Comparison of ENCODE assay signal across 9 cellular contexts in genomic region chr3:126540342-126540849, GRCh38. TPM values are rescaled to one million over a fixed set of nuclear protein-coding genes. Genes with fewer than 3 reads are reported as not detected.
DNase-seq lines count a peak whose midpoint lies in the region; ATAC-seq and TF ChIP-seq lines count a peak whose summit lies in the region.
"Had no signal": no experiment of that assay in that cellular context is flagged by ENCODE, and none has a peak within 500 bp of the region (broad histone marks: within the 10 kb centered on the region; RNA-seq: fewer than 3 reads in every experiment).

No MANE protein-coding gene starts in this region.

- CTCF ChIA-PET in RWPE1 (lab: Yijun Ruan, JAX) = no interaction called here

- intact Hi-C loops in sciatic nerve (cut with DNase I) = no loop called here
- intact Hi-C loops in esophagus muscularis mucosa (cut with DNase I) = no loop called here

- H3K9me3 ChIP-seq in GM23248 (ENCODE audit: low read depth) (no peaks in the 10 kb centered on the region), esophagus muscularis mucosa (no peaks in the 10 kb centered on the region)

- H3K4me2 ChIP-seq in GM23248 (ENCODE audit: unreplicated experiment) = peak overlapping the region; percentile 11

- in situ Hi-C loops in GM23248 (cut with MboI) (no loop called here), G401 (cut with HindIII; ENCODE audit: low sequenced_read_pairs) (no loop called here)

- H3K36me3 ChIP-seq in GM23248 (ENCODE audit: low read depth) = no peaks in the 10 kb centered on the region
- H3K36me3 ChIP-seq in esophagus muscularis mucosa = no peaks in the 10 kb centered on the region
- H3K36me3 ChIP-seq: cardiac muscle cell had no signal

- peak; percentile 99 for DNase-seq in GM23248
- DNase-seq in RWPE1 (ENCODE audit: low spot score) = peak; percentile 70
- peak; percentile 91 for DNase-seq in fibroblast of the aortic adventitia (ENCODE audit: low read depth)
- peak; percentile 52 for DNase-seq in sciatic nerve (ENCODE audit: low spot score)
- no peak for DNase-seq in substantia nigra (lab: John Stamatoyannopoulos, UW)
- DNase-seq in esophagus muscularis mucosa (ENCODE audit: extremely low spot score) = no peak
- no peak for DNase-seq in G401 (ENCODE audit: low spot score)
- DNase-seq in activated gamma-delta T cell treated with Interleukin-2 at 50 U/mL for 16 hours = no peak

- peak overlapping the region; percentile 33; the same call in 1 of the 2 replicates for H3K9ac ChIP-seq in GM23248

- WGBS in GM23248 (ENCODE audit: low coverage in 1 of 2, low lambda C conversion rate in 2 of 2, missing lambda C conversion rate in 2 of 2), 2 experiments = 2 to 3% methylated on average over 9 of the region's 9 CpGs
- WGBS in esophagus muscularis mucosa = 40% methylated on average over 9 of the region's 9 CpGs

- ATAC-seq in sciatic nerve = peak; percentile 30

- no peak for TF ChIP-seq EP300 in esophagus muscularis mucosa (IDR thresholded peaks at IDR 0.05)

- POLR2A ChIA-PET in RWPE1 (lab: Yijun Ruan, JAX; ENCODE audit: low non-redundant PET) = no interaction called here

- no peak overlapping the region for H3K4me3 ChIP-seq in GM23248
- no peak overlapping the region for H3K4me3 ChIP-seq in fibroblast of the aortic adventitia (ENCODE audit: low read depth, low read length)
- no peak overlapping the region for H3K4me3 ChIP-seq in esophagus muscularis mucosa
- H3K4me3 ChIP-seq: cardiac muscle cell had no signal

- no peaks in the 10 kb centered on the region for H3K9me2 ChIP-seq in GM23248 (ENCODE audit: insufficient read depth)

- no peaks in the 10 kb centered on the region for H4K20me1 ChIP-seq in GM23248 (ENCODE audit: insufficient read depth)

- H3K27me3 ChIP-seq in GM23248 (replicated peaks; ENCODE audit: insufficient read depth) (0 out of 2 replicates have a peak, but pooled peaks cover 5% of the 10 kb centered on the region), esophagus muscularis mucosa (peaks cover 0 to 81% (median 9%) of the 10 kb centered on the region in 4 donors)

- no peaks in the 10 kb centered on the region for H3K79me2 ChIP-seq in GM23248 (ENCODE audit: insufficient read depth)

- peaks cover 22% of the 10 kb centered on the region for H3F3A ChIP-seq in GM23248 (ENCODE audit: insufficient read depth)

- H3K4me1 ChIP-seq in GM23248 (ENCODE audit: insufficient read depth) (peaks cover 12% of the 10 kb centered on the region), esophagus muscularis mucosa (peaks cover 5 to 14% (median 9%) of the 10 kb centered on the region in 4 donors)

- peak overlapping the region; percentile 60 for H3K27ac ChIP-seq in GM23248
- H3K27ac ChIP-seq in RWPE1 = no peak overlapping the region
- H3K27ac ChIP-seq in substantia nigra (ENCODE audit: low read depth, low read length, poor library complexity, severe bottlenecking) = no peak overlapping the region
- no peak overlapping the region for H3K27ac ChIP-seq in esophagus muscularis mucosa (replicated peaks in 1 of 4)
- H3K27ac ChIP-seq: cardiac muscle cell had no signal

- no peak for TF ChIP-seq POLR2A in esophagus muscularis mucosa (IDR thresholded peaks at IDR 0.05; ENCODE audit: low read depth)

- TF ChIP-seq CTCF in RWPE1 (conservative IDR thresholded peaks at IDR 0.05; ENCODE audit: low read depth) = no peak
- TF ChIP-seq CTCF in fibroblast of the aortic adventitia (IDR thresholded peaks at IDR 0.05; ENCODE audit: insufficient read depth, low read length) = no peak
- no peak for TF ChIP-seq CTCF in esophagus muscularis mucosa (IDR thresholded peaks at IDR 0.05)

- H2AFZ ChIP-seq in GM23248 = no peak overlapping the region

RNA-seq across cellular contexts. Expression of gene CHST13, which starts 16.4 kb away (rescaled TPM):
- total RNA-seq in GM23248 (2014; rRNA removed; shearing (Covaris generic)) = not detected in 2 replicates
- polyA plus RNA-seq in GM23248 (2016; fragmentation: Nextera tagmentation; extraction: Ambion mirVana) = 0.11 TPM in 1 of 2 replicates, not detected in the other
- total RNA-seq in fibroblast of the aortic adventitia (ENCODE audit: low replicate concordance) = 0.09 TPM in 1 of 2 replicates, not detected in the other
- total RNA-seq in sciatic nerve = 0.89 TPM
- under 1 TPM; 0.19 to 0.69 (median 0.37) TPM for total RNA-seq in esophagus muscularis mucosa
- total RNA-seq in G401 (2014; rRNA removed; shearing (Covaris generic)) = 0.49 and 2.0 TPM in 2 replicates

RNA-seq across cellular contexts. Expression of gene C3orf22, which starts 18.3 kb away (rescaled TPM):
- total RNA-seq in GM23248 (2014; rRNA removed; shearing (Covaris generic)) = not detected in 2 replicates
- not detected in 2 replicates for polyA plus RNA-seq in GM23248 (2016; fragmentation: Nextera tagmentation; extraction: Ambion mirVana)
- total RNA-seq in fibroblast of the aortic adventitia (ENCODE audit: low replicate concordance) (not detected in 2 replicates), sciatic nerve (not detected), esophagus muscularis mucosa (not detected)
- not detected in 2 replicates for total RNA-seq in G401 (2014; rRNA removed; shearing (Covaris generic))
- total RNA-seq: cardiac muscle cell had no signal
- polyA plus RNA-seq: cardiac muscle cell had no signal

RNA-seq across cellular contexts. Expression of gene UROC1, which starts 22.8 kb away (rescaled TPM):
- not detected in 2 replicates for total RNA-seq in GM23248 (2014; rRNA removed; shearing (Covaris generic))
- not detected in 2 replicates for polyA plus RNA-seq in GM23248 (2016; fragmentation: Nextera tagmentation; extraction: Ambion mirVana)
- total RNA-seq in fibroblast of the aortic adventitia (ENCODE audit: low replicate concordance) (not detected in 2 replicates), sciatic nerve (not detected), esophagus muscularis mucosa (not detected)
- not detected in 2 replicates for total RNA-seq in G401 (2014; rRNA removed; shearing (Covaris generic))
- total RNA-seq: cardiac muscle cell had no signal
- polyA plus RNA-seq: cardiac muscle cell had no signal

Comparison
In these comparisons a context has a peak if more than half of its experiments do, and no peak if none do; other contexts are left out.
1. DNase-seq: peak in GM23248 (single experiment), RWPE1 (single experiment), fibroblast of the aortic adventitia (single experiment) and sciatic nerve (single experiment); none in substantia nigra (0 of 49), esophagus muscularis mucosa (single experiment), G401 (single experiment) and activated gamma-delta T cell treated with Interleukin-2 at 50 U/mL for 16 hours (single experiment).